In the genomic region with DNA sequence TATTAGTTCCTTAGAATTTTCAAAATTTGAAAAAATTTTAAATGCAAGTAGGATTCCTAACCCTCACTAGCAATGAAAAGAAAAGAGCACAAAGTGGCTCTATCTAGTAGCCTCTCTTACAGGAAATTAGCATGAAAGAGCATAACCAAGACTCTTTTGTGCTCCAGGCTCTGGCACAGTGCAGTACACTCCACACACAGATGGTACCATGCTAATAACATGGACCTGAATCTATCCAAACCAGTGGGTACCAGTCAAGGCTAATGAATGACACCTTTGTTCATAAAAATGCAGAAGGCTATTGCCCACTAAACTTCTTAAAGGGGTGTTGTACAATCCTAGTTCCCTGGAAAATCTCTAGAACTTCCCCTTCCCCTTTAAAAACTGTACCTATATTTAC, we compare ENCODE assay signal across 16 cellular contexts.
"Had no signal": no experiment of that assay in that cellular context is flagged by ENCODE, and none has a peak within 500 bp of the region (broad histone marks: within the 10 kb centered on the region; RNA-seq: fewer than 3 reads in every experiment).

No MANE protein-coding gene starts in this region.

- H3K4me3 ChIP-seq: gastroesophageal sphincter, ovary, tibial nerve had no signal

- H3K4me3 Mint-ChIP-seq: activated naive CD4-positive, alpha-beta T cell treated with anti-CD3 and anti-CD28 coated beads for 36 hours; activated naive CD8-positive, alpha-beta T cell treated with anti-CD3 and anti-CD28 coated beads, Interleukin-2, amount 50 U/mL, for 24 hours; activated T-helper 17 cell treated with anti-CD3 and anti-CD28 coated beads, Interleukin-2, amount 50 U/mL, for 72 hours; stimulated activated naive B cell treated with anti-CD40 and anti-IgM and Interleukin-4, amounts not matched to agents 10 μg/mL and 1 μg/mL and 100 μg/mL, for 72 hours; T-cell had no signal

- H3K36me3 ChIP-seq: ovary had no signal

- H3K27ac ChIP-seq: gastroesophageal sphincter, ovary had no signal

- H3K9ac ChIP-seq: SK-N-SH had no signal

- ATAC-seq: activated naive CD8-positive, alpha-beta T cell treated with anti-CD3 and anti-CD28 coated beads, Interleukin-2, amount 50 U/mL, for 24 hours; activated T-helper 17 cell treated with anti-CD3 and anti-CD28 coated beads, Interleukin-2, amount 50 U/mL, for 72 hours; stimulated activated naive B cell treated with anti-CD40 and anti-IgM and Interleukin-4, amounts not matched to agents 10 μg/mL and 1 μg/mL and 100 μg/mL, for 72 hours; T-cell had no signal

- H3K4me2 ChIP-seq: SK-N-SH had no signal

- H3K27me3 Mint-ChIP-seq: activated naive CD8-positive, alpha-beta T cell treated with anti-CD3 and anti-CD28 coated beads, Interleukin-2, amount 50 U/mL, for 24 hours; activated T-helper 17 cell treated with anti-CD3 and anti-CD28 coated beads, Interleukin-2, amount 50 U/mL, for 72 hours; stimulated activated naive B cell treated with anti-CD40 and anti-IgM and Interleukin-4, amounts not matched to agents 10 μg/mL and 1 μg/mL and 100 μg/mL, for 72 hours; T-cell had no signal

- DNase-seq: activated CD4-positive, CD25-positive, alpha-beta regulatory T cell treated with anti-CD3 and anti-CD28 coated beads, Interleukin-2, amount 50 U/mL, for 72 hours; activated naive CD4-positive, alpha-beta T cell treated with anti-CD3 and anti-CD28 coated beads for 36 hours; activated naive CD8-positive, alpha-beta T cell treated with anti-CD3 and anti-CD28 coated beads, Interleukin-2, amount 50 U/mL, for 24 hours; activated T-cell treated with anti-CD3 and anti-CD28 coated beads for 4 hours; dermis blood vessel endothelial cell; kidney glomerular epithelial cell; left ventricle myocardium superior; ovary; SK-N-SH; stimulated activated CD4-positive, alpha-beta T cell treated with anti-CD3 and anti-CD28 coated beads, Interleukin-2, amount 100 ng/mL, for 48 hours; stimulated activated naive B cell treated with anti-CD40 and anti-IgM and Interleukin-4, amounts not matched to agents 10 μg/mL and 1 μg/mL and 100 μg/mL, for 72 hours; T-cell; T-helper 9 cell had no signal

- H3K27ac Mint-ChIP-seq: activated naive CD4-positive, alpha-beta T cell treated with anti-CD3 and anti-CD28 coated beads for 36 hours; activated naive CD8-positive, alpha-beta T cell treated with anti-CD3 and anti-CD28 coated beads, Interleukin-2, amount 50 U/mL, for 24 hours; activated T-helper 17 cell treated with anti-CD3 and anti-CD28 coated beads, Interleukin-2, amount 50 U/mL, for 72 hours had no signal

- H3K9me3 Mint-ChIP-seq: activated naive CD4-positive, alpha-beta T cell treated with anti-CD3 and anti-CD28 coated beads for 36 hours; activated naive CD8-positive, alpha-beta T cell treated with anti-CD3 and anti-CD28 coated beads, Interleukin-2, amount 50 U/mL, for 24 hours; activated T-helper 17 cell treated with anti-CD3 and anti-CD28 coated beads, Interleukin-2, amount 50 U/mL, for 72 hours; stimulated activated naive B cell treated with anti-CD40 and anti-IgM and Interleukin-4, amounts not matched to agents 10 μg/mL and 1 μg/mL and 100 μg/mL, for 72 hours; T-cell had no signal

- H3K27me3 ChIP-seq: gastroesophageal sphincter, ovary, tibial nerve had no signal

- H3K4me1 Mint-ChIP-seq: stimulated activated naive B cell treated with anti-CD40 and anti-IgM and Interleukin-4, amounts not matched to agents 10 μg/mL and 1 μg/mL and 100 μg/mL, for 72 hours had no signal

- H3K4me1 ChIP-seq: gastroesophageal sphincter had no signal

- H3K9me3 ChIP-seq: gastroesophageal sphincter, ovary had no signal
